8 cellular contexts compared by ENCODE assay signal in genomic region chr9:72365525-72366256, GRCh38. TPM values are rescaled to one million over a fixed set of nuclear protein-coding genes. Genes with fewer than 3 reads are reported as not detected.
DNase-seq lines count a peak whose midpoint lies in the region; ATAC-seq and TF ChIP-seq lines count a peak whose summit lies in the region.

No MANE protein-coding gene starts in this region.

- H3K36me3 Mint-ChIP-seq in naive B cell = no peaks in the 10 kb centered on the region
- H3K36me3 Mint-ChIP-seq in stimulated activated effector memory CD8-positive, alpha-beta T cell treated with anti-CD3 and anti-CD28 coated beads, Interleukin-12 subunit alpha, Interleukin-12 subunit beta, amount 100 ng/mL, for 72 hours = peaks cover 40% of the 10 kb centered on the region

- TF ChIP-seq CTCF in Peyer's patch (IDR thresholded peaks at IDR 0.05) = peak in 2 of 6 experiments; percentile 9 to 18
- TF ChIP-seq CTCF in fibroblast of pulmonary artery (IDR thresholded peaks at IDR 0.05; ENCODE audit: low read length, missing control alignments) = peak; percentile 11

- H3K36me3 ChIP-seq in HUES6 (ENCODE audit: control insufficient read depth, insufficient read depth, low read length) (peaks cover 31% of the 10 kb centered on the region), Peyer's patch (no peaks in the 10 kb centered on the region)

- H3K4me3 Mint-ChIP-seq in naive B cell = peak overlapping the region; percentile 96 to 99 (median 98)
- H3K4me3 Mint-ChIP-seq in stimulated activated effector memory CD8-positive, alpha-beta T cell treated with anti-CD3 and anti-CD28 coated beads, Interleukin-12 subunit alpha, Interleukin-12 subunit beta, amount 100 ng/mL, for 72 hours = peak overlapping the region; percentile 95

- H3K4me1 Mint-ChIP-seq in naive B cell = peaks cover 25 to 41% (median 32%) of the 10 kb centered on the region in 3 donors
- H3K4me1 Mint-ChIP-seq in stimulated activated effector memory CD8-positive, alpha-beta T cell treated with anti-CD3 and anti-CD28 coated beads, Interleukin-12 subunit alpha, Interleukin-12 subunit beta, amount 100 ng/mL, for 72 hours = peaks cover 23% of the 10 kb centered on the region

- H3K27me3 ChIP-seq in HUES6 (ENCODE audit: control insufficient read depth, insufficient read depth, low read length) (no peaks in the 10 kb centered on the region), Peyer's patch (no peaks in the 10 kb centered on the region)

- H3K4me1 ChIP-seq in HUES6 (ENCODE audit: control insufficient read depth, insufficient read depth, low read length) (peaks cover 4% of the 10 kb centered on the region; the same call in 1 of the 2 replicates), Peyer's patch (peaks cover 0 to 5% (median 0%) of the 10 kb centered on the region in 4 donors)

- no peaks in the 10 kb centered on the region for H3K27me3 Mint-ChIP-seq in naive B cell

- H3K4me3 ChIP-seq in HUES6 (ENCODE audit: low read depth, low read length) (peak overlapping the region; percentile 95), Peyer's patch (peak overlapping the region; percentile 72 to 98 (median 94)), fibroblast of pulmonary artery (replicated peaks; ENCODE audit: low read depth, low read length) (peak overlapping the region; percentile 59)

- peak overlapping the region; percentile 84 for H3K9ac ChIP-seq in HUES6 (ENCODE audit: low read length)

- DNase-seq in COLO829 (ENCODE audit: low spot score) = peak; percentile 73
- peak; percentile 75 to 94 (median 92) for DNase-seq in Peyer's patch
- DNase-seq in activated effector memory CD4-positive, alpha-beta T cell treated with Interleukin-2 at 50 U/mL for 16 hours = peak; percentile 42
- peak; percentile 95 for DNase-seq in fibroblast of pulmonary artery (ENCODE audit: low read depth)
- DNase-seq in naive B cell = peak; percentile 78
- peak; percentile 45 to 81 for DNase-seq in stimulated activated effector memory CD8-positive, alpha-beta T cell treated with anti-CD3 and anti-CD28 coated beads, Interleukin-12 subunit alpha, Interleukin-12 subunit beta, amount 100 ng/mL, for 72 hours (ENCODE audit: low spot score in 2 of 2)

- ATAC-seq in GM21381 (IDR thresholded peaks at IDR 0.05; ENCODE audit: unreplicated experiment) (peak; percentile 35), naive B cell (ENCODE audit: low read depth in 2 of 2) (peak; percentile 51 to 53)
- ATAC-seq in stimulated activated effector memory CD8-positive, alpha-beta T cell treated with anti-CD3 and anti-CD28 coated beads, Interleukin-12 subunit alpha, Interleukin-12 subunit beta, amount 100 ng/mL, for 72 hours = peak; percentile 53

- H3K27ac ChIP-seq in HUES6 (ENCODE audit: low read depth, low read length) = peak overlapping the region; percentile 93
- peak overlapping the region; percentile 97 to 100 (median 100) for H3K27ac ChIP-seq in Peyer's patch

- H3K27ac Mint-ChIP-seq in naive B cell = peak overlapping the region; percentile 99 to 100 (median 99)
- peak overlapping the region; percentile 100 for H3K27ac Mint-ChIP-seq in stimulated activated effector memory CD8-positive, alpha-beta T cell treated with anti-CD3 and anti-CD28 coated beads, Interleukin-12 subunit alpha, Interleukin-12 subunit beta, amount 100 ng/mL, for 72 hours

- H3K9me3 ChIP-seq in HUES6 (ENCODE audit: control insufficient read depth, insufficient read depth, low read depth, low read length) = no peaks in the 10 kb centered on the region
- no peaks in the 10 kb centered on the region for H3K9me3 ChIP-seq in Peyer's patch

- H3K9me3 Mint-ChIP-seq in naive B cell = no peaks in the 10 kb centered on the region
- H3K9me3 Mint-ChIP-seq in stimulated activated effector memory CD8-positive, alpha-beta T cell treated with anti-CD3 and anti-CD28 coated beads, Interleukin-12 subunit alpha, Interleukin-12 subunit beta, amount 100 ng/mL, for 72 hours = no peaks in the 10 kb centered on the region

- TF ChIP-seq POLR2A in Peyer's patch (IDR thresholded peaks at IDR 0.05) = no peak

RNA-seq across cellular contexts. Expression of gene ZFAND5, which starts 0.7 kb away (rescaled TPM):
- 100 to 1,000 TPM in 3 of 4 donors, 10 to 100 TPM in 1; 69.0 to 272 (median 135) TPM for total RNA-seq in Peyer's patch
- 100 to 1,000 TPM in 1 of 6 donors, 10 to 100 TPM in 5; 59.6 to 100 (median 75.3) TPM for polyA plus RNA-seq in naive B cell (ENCODE audit: low read depth in 6 of 6)

Comparison
In these comparisons a context has a peak if more than half of its experiments do, and no peak if none do; other contexts are left out.
1. Peak in every context shown above with its lines: DNase-seq, ATAC-seq, H3K4me3 ChIP-seq and H3K27ac ChIP-seq.
2. DNase-seq: peak in every context shown above with its lines; median percentile 95 in fibroblast of pulmonary artery; 92 in Peyer's patch; 78 in naive B cell; 73 in COLO829; 63 in stimulated activated effector memory CD8-positive, alpha-beta T cell treated with anti-CD3 and anti-CD28 coated beads, Interleukin-12 subunit alpha, Interleukin-12 subunit beta, amount 100 ng/mL, for 72 hours; 42 in activated effector memory CD4-positive, alpha-beta T cell treated with Interleukin-2 at 50 U/mL for 16 hours.